34 cellular contexts compared by ENCODE assay signal in genomic region chr9:136211441-136212344, GRCh38. TPM values are rescaled to one million over a fixed set of nuclear protein-coding genes. Genes with fewer than 3 reads are reported as not detected.
"Had no signal": no experiment of that assay in that cellular context is flagged by ENCODE, and none has a peak within 500 bp of the region (broad histone marks: within the 10 kb centered on the region; RNA-seq: fewer than 3 reads in every experiment).

No MANE protein-coding gene starts in this region.

- H3K4me3 ChIP-seq: adrenal gland, body of pancreas, cardiac muscle cell, coronary artery, dorsolateral prefrontal cortex, gastrocnemius medialis, hepatocyte, psoas muscle, spleen, testis, transverse colon had no signal

- H3K27me3 ChIP-seq: adrenal gland, body of pancreas, dorsolateral prefrontal cortex, gastrocnemius medialis, hepatocyte, spleen, testis, transverse colon had no signal

- H3K9me3 Mint-ChIP-seq: activated naive CD4-positive, alpha-beta T cell treated with anti-CD3 and anti-CD28 coated beads for 36 hours; activated naive CD8-positive, alpha-beta T cell treated with anti-CD3 and anti-CD28 coated beads for 36 hours; naive thymus-derived CD8-positive, alpha-beta T cell; neural crest cell had no signal

- H3K9ac ChIP-seq: parathyroid adenoma had no signal

- H3K27ac Mint-ChIP-seq: activated naive CD4-positive, alpha-beta T cell treated with anti-CD3 and anti-CD28 coated beads for 36 hours; activated T-helper 1 cell treated with anti-CD3 and anti-CD28 coated beads, Interleukin-12 subunit alpha, Interleukin-12 subunit beta, Interleukin-2, Interleukin-4 antibody, amounts not matched to agents 30 ng/mL and 10 ng/mL and 1 ng/mL, durations not matched to agents 14 hours and 24 hours and 36 hours; naive thymus-derived CD8-positive, alpha-beta T cell; T-helper 2 cell treated with Interferon-gamma antibody and Interleukin-4, amounts not matched to agents 5 μg/mL and 100 μg/mL, for 36 hours had no signal

- H3K4me3 Mint-ChIP-seq: activated naive CD4-positive, alpha-beta T cell treated with anti-CD3 and anti-CD28 coated beads for 36 hours; activated naive CD8-positive, alpha-beta T cell treated with anti-CD3 and anti-CD28 coated beads for 36 hours; activated T-helper 1 cell treated with anti-CD3 and anti-CD28 coated beads, Interleukin-12 subunit alpha, Interleukin-12 subunit beta, Interleukin-2, Interleukin-4 antibody, amounts not matched to agents 30 ng/mL and 10 ng/mL and 1 ng/mL, durations not matched to agents 14 hours and 24 hours and 36 hours; naive thymus-derived CD8-positive, alpha-beta T cell; neural crest cell; T-helper 2 cell treated with Interferon-gamma antibody and Interleukin-4, amounts not matched to agents 5 μg/mL and 100 μg/mL, for 36 hours had no signal

- H3K4me1 Mint-ChIP-seq: activated naive CD8-positive, alpha-beta T cell treated with anti-CD3 and anti-CD28 coated beads for 36 hours; naive thymus-derived CD8-positive, alpha-beta T cell had no signal

- H3K9me3 ChIP-seq: gastrocnemius medialis, psoas muscle, testis, transverse colon had no signal

- H3K4me1 ChIP-seq: adrenal gland, body of pancreas, gastrocnemius medialis, parathyroid adenoma, psoas muscle, spleen, testis, transverse colon had no signal

- DNase-seq: activated CD4-positive, alpha-beta T cell treated with anti-CD3 and anti-CD28 coated beads for 4 hours; activated CD4-positive, alpha-beta T cell treated with anti-CD3 and anti-CD28 coated beads, Interleukin-2, amount 50 U/mL, for 4 hours; activated effector memory CD4-positive, alpha-beta T cell treated with anti-CD3 and anti-CD28 coated beads, Interleukin-2, amount 50 U/mL, for 16 hours; activated naive CD4-positive, alpha-beta T cell treated with anti-CD3 and anti-CD28 coated beads for 36 hours; activated naive CD8-positive, alpha-beta T cell treated with anti-CD3 and anti-CD28 coated beads for 36 hours; activated T-cell treated with anti-CD3 and anti-CD28 coated beads for 4 hours; adrenal gland; aorta; body of pancreas; cerebellar nuclear complex; dorsolateral prefrontal cortex; effector memory CD4-positive, alpha-beta T cell; gastrocnemius medialis; glutamatergic neuron; left colon; midbrain; naive thymus-derived CD8-positive, alpha-beta T cell; occipital lobe; psoas muscle; spleen; stimulated activated naive CD8-positive, alpha-beta T cell treated with anti-CD3 and anti-CD28 coated beads, Interleukin-15, Interleukin-2, amounts not matched to agents 100 U/mL and 50 U/mL, for 24 hours; testis; transverse colon had no signal

- H3K27me3 Mint-ChIP-seq: activated naive CD8-positive, alpha-beta T cell treated with anti-CD3 and anti-CD28 coated beads for 36 hours; naive thymus-derived CD8-positive, alpha-beta T cell had no signal

- ATAC-seq: body of pancreas; gastrocnemius medialis; left colon; naive thymus-derived CD8-positive, alpha-beta T cell; psoas muscle; stimulated activated naive CD8-positive, alpha-beta T cell treated with anti-CD3 and anti-CD28 coated beads, Interleukin-15, Interleukin-2, amounts not matched to agents 100 U/mL and 50 U/mL, for 24 hours had no signal

- H3K27ac ChIP-seq: adrenal gland, body of pancreas, cardiac muscle cell, coronary artery, dorsolateral prefrontal cortex, gastrocnemius medialis, hepatocyte, parathyroid adenoma, psoas muscle, spleen, testis, transverse colon had no signal

RNA-seq across cellular contexts. Expression of gene LHX3, which starts 6.8 kb away (rescaled TPM):
- total RNA-seq: activated naive CD4-positive, alpha-beta T cell treated with anti-CD3 and anti-CD28 coated beads for 36 hours; activated naive CD8-positive, alpha-beta T cell treated with anti-CD3 and anti-CD28 coated beads for 36 hours; activated T-helper 1 cell treated with anti-CD3 and anti-CD28 coated beads, Interleukin-12 subunit alpha, Interleukin-12 subunit beta, Interleukin-2, Interleukin-4 antibody, amounts not matched to agents 30 ng/mL and 10 ng/mL and 1 ng/mL, durations not matched to agents 14 hours and 24 hours and 36 hours; adrenal gland; aorta; body of pancreas; cardiac muscle cell; epithelial cell of proximal tubule; gastrocnemius medialis; hepatocyte; left colon; liver; naive thymus-derived CD8-positive, alpha-beta T cell; occipital lobe; psoas muscle; spleen; transverse colon; urinary bladder had no signal
- polyA plus RNA-seq: adrenal gland; aorta; cardiac muscle cell; hepatocyte; keratinocyte; liver; naive thymus-derived CD8-positive, alpha-beta T cell; psoas muscle; spleen; urinary bladder had no signal
